ENCODE assay signal across 26 cellular contexts in genomic region chr11:127063191-127063590, GRCh38.
"Had no signal": no experiment of that assay in that cellular context is flagged by ENCODE, and none has a peak within 500 bp of the region (broad histone marks: within the 10 kb centered on the region; RNA-seq: fewer than 3 reads in every experiment).

No MANE protein-coding gene starts in this region.

- H3K4me3 ChIP-seq: ascending aorta, body of pancreas, coronary artery, SK-N-MC had no signal

- H3K36me3 ChIP-seq: ascending aorta had no signal

- H3K9me3 ChIP-seq: ascending aorta, body of pancreas had no signal

- H3K27me3 ChIP-seq: ascending aorta, body of pancreas had no signal

- H3K4me1 ChIP-seq: ascending aorta, body of pancreas had no signal

- H3K9me3 Mint-ChIP-seq: activated B cell treated with CpG ODN at 0.5 μM for 24 hours; activated CD4-positive, alpha-beta T cell treated with anti-CD3 and anti-CD28 coated beads, Interleukin-2, amount 10 ng/mL, durations not matched to agents 24 days and 14 days; activated naive CD4-positive, alpha-beta T cell treated with anti-CD3 and anti-CD28 coated beads, Interleukin-2, amount 50 U/mL, for 24 hours; activated T-cell treated with anti-CD3 and anti-CD28 coated beads, Interleukin-2, amount 50 U/mL, for 24 hours; activated T-helper 1 cell treated with anti-CD3 and anti-CD28 coated beads, Interleukin-12 subunit alpha, Interleukin-12 subunit beta, Interleukin-2, Interleukin-4 antibody, amounts not matched to agents 30 ng/mL and 10 ng/mL and 1 ng/mL, durations not matched to agents 14 hours and 24 hours and 36 hours; T-cell had no signal

- H3K4me1 Mint-ChIP-seq: activated B cell treated with CpG ODN at 0.5 μM for 24 hours; activated CD4-positive, alpha-beta T cell treated with anti-CD3 and anti-CD28 coated beads, Interleukin-2, amount 10 ng/mL, durations not matched to agents 24 days and 14 days; activated CD8-positive, alpha-beta memory T cell treated with anti-CD3 and anti-CD28 coated beads, Interleukin-2, amount 10 ng/mL, durations not matched to agents 7 days and 5 days; activated naive CD4-positive, alpha-beta T cell treated with anti-CD3 and anti-CD28 coated beads, Interleukin-2, amount 50 U/mL, for 24 hours; T-cell had no signal

- H3K27me3 Mint-ChIP-seq: activated CD4-positive, alpha-beta T cell treated with anti-CD3 and anti-CD28 coated beads, Interleukin-2, amount 10 ng/mL, durations not matched to agents 24 days and 14 days; activated CD8-positive, alpha-beta memory T cell treated with anti-CD3 and anti-CD28 coated beads, Interleukin-2, amount 10 ng/mL, durations not matched to agents 7 days and 5 days; activated naive CD4-positive, alpha-beta T cell treated with anti-CD3 and anti-CD28 coated beads, Interleukin-2, amount 50 U/mL, for 24 hours; activated T-cell treated with anti-CD3 and anti-CD28 coated beads, Interleukin-2, amount 50 U/mL, for 24 hours had no signal

- H3K27ac Mint-ChIP-seq: activated B cell treated with CpG ODN at 0.5 μM for 24 hours; activated CD4-positive, alpha-beta T cell treated with anti-CD3 and anti-CD28 coated beads, Interleukin-2, amount 10 ng/mL, durations not matched to agents 24 days and 14 days; activated CD8-positive, alpha-beta memory T cell treated with anti-CD3 and anti-CD28 coated beads, Interleukin-2, amount 10 ng/mL, durations not matched to agents 7 days and 5 days; activated naive CD4-positive, alpha-beta T cell treated with anti-CD3 and anti-CD28 coated beads, Interleukin-2, amount 50 U/mL, for 24 hours; activated T-cell treated with anti-CD3 and anti-CD28 coated beads, Interleukin-2, amount 50 U/mL, for 24 hours; activated T-helper 1 cell treated with anti-CD3 and anti-CD28 coated beads, Interleukin-12 subunit alpha, Interleukin-12 subunit beta, Interleukin-2, Interleukin-4 antibody, amounts not matched to agents 30 ng/mL and 10 ng/mL and 1 ng/mL, durations not matched to agents 14 hours and 24 hours and 36 hours; T-cell had no signal

- H3K4me3 Mint-ChIP-seq: activated B cell treated with CpG ODN at 0.5 μM for 24 hours; activated CD4-positive, alpha-beta T cell treated with anti-CD3 and anti-CD28 coated beads, Interleukin-2, amount 10 ng/mL, durations not matched to agents 24 days and 14 days; activated CD8-positive, alpha-beta memory T cell treated with anti-CD3 and anti-CD28 coated beads, Interleukin-2, amount 10 ng/mL, durations not matched to agents 7 days and 5 days; activated naive CD4-positive, alpha-beta T cell treated with anti-CD3 and anti-CD28 coated beads, Interleukin-2, amount 50 U/mL, for 24 hours; activated T-cell treated with anti-CD3 and anti-CD28 coated beads, Interleukin-2, amount 50 U/mL, for 24 hours; activated T-helper 1 cell treated with anti-CD3 and anti-CD28 coated beads, Interleukin-12 subunit alpha, Interleukin-12 subunit beta, Interleukin-2, Interleukin-4 antibody, amounts not matched to agents 30 ng/mL and 10 ng/mL and 1 ng/mL, durations not matched to agents 14 hours and 24 hours and 36 hours; T-cell had no signal

- ATAC-seq: activated CD8-positive, alpha-beta memory T cell treated with anti-CD3 and anti-CD28 coated beads, Interleukin-2, amount 10 ng/mL, durations not matched to agents 7 days and 5 days; body of pancreas; Right ventricle myocardium inferior; T-cell had no signal

- H3K36me3 Mint-ChIP-seq: activated CD8-positive, alpha-beta memory T cell treated with anti-CD3 and anti-CD28 coated beads, Interleukin-2, amount 10 ng/mL, durations not matched to agents 7 days and 5 days; activated naive CD4-positive, alpha-beta T cell treated with anti-CD3 and anti-CD28 coated beads, Interleukin-2, amount 50 U/mL, for 24 hours; T-cell had no signal

- DNase-seq: activated B cell treated with CpG ODN at 0.5 μM for 24 hours; activated CD4-positive, alpha-beta T cell treated with anti-CD3 and anti-CD28 coated beads for 1 hour; activated CD4-positive, alpha-beta T cell treated with anti-CD3 and anti-CD28 coated beads, Interleukin-2, amount 10 ng/mL, durations not matched to agents 24 days and 14 days; activated CD4-positive, alpha-beta T cell treated with anti-CD3 and anti-CD28 coated beads, Interleukin-2, amount 50 U/mL, for 48 hours; activated CD8-positive, alpha-beta memory T cell treated with anti-CD3 and anti-CD28 coated beads, Interleukin-2, amount 10 ng/mL, durations not matched to agents 7 days and 5 days; activated effector memory CD4-positive, alpha-beta T cell treated with Interleukin-2 at 50 U/mL for 16 hours; activated naive CD4-positive, alpha-beta T cell; activated T-cell treated with anti-CD3 and anti-CD28 coated beads, Interleukin-2, amount 50 U/mL, for 24 hours; body of pancreas; central memory CD4-positive, alpha-beta T cell; MV-4-11; NCI-H1105; NCI-H1436; NCI-H187 treated with DMSO at 0.1 percent for 48 hours; NCI-H446; NCI-H524; RPMI8226; T-cell; T-helper 2 cell; T1000 had no signal
